ENCODE assay signal across 8 cellular contexts in the genomic region with DNA sequence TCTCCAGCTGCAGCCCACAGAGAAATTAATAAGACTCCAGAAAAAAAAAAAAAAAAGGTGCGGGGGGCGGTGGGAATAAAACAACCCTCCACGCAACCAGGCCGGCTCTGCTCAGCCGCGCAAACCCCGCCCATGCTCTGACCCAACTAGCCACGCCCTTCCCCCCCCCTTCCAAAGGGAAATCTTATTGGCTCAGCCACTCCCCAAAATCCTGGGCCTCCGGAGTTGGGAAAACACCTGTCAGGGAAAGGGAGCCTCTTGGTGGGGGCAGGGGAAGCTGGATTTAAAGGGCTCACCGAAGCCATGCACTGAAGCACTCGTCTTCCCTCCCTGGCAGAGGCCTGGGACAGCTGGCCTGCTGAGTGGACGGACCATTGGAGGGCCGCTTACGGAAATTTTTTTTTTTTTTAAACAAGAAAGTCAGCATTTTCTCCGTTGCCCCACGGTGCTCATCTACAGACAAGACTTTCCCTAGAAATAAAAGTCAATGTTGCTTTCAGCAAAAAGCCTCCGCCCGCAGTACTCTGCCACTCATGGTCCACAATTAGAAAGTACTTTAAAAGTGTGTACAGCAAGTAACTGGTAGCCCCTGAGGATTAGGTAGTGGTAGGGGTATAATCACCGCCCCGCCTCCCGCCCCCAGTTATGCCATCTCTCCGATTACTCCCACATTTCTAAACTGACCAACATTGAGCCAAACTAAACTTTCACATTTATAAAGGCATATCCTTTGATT. TPM values are rescaled to one million over a fixed set of nuclear protein-coding genes. Genes with fewer than 3 reads are reported as not detected.
DNase-seq lines count a peak whose midpoint lies in the region; ATAC-seq and TF ChIP-seq lines count a peak whose summit lies in the region.

No MANE protein-coding gene starts in this region.

- POLR2A ChIA-PET in activated CD8-positive, alpha-beta T cell treated with anti-CD3 and anti-CD28 coated beads for 36 hours (lab: Charles Lee), result no interaction called here

- H3K4ac ChIP-seq in trophoblast cell (ENCODE audit: low read depth, low read length), result no peak overlapping the region

- H3K79me2 ChIP-seq in trophoblast cell (ENCODE audit: control insufficient read depth, insufficient read depth, low read length, poor library complexity), result no peaks in the 10 kb centered on the region

- peak overlapping the region; percentile 99 for H3K4me2 ChIP-seq in trophoblast cell (ENCODE audit: low read length)

- peaks cover 6 to 19% of the 10 kb centered on the region in 2 experiments for H3K4me1 ChIP-seq in trophoblast cell (ENCODE audit: control insufficient read depth in 1 of 2, insufficient read depth in 2 of 2, low read length in 2 of 2)

- no CpG with 5 or more reads among the region's 22 CpGs for WGBS in trophoblast cell (ENCODE audit: extremely low coverage, insufficient coverage, insufficient read length)

- no peak overlapping the region for H2BK120ac ChIP-seq in trophoblast cell (ENCODE audit: insufficient read depth, low read length, poor library complexity)

- ATAC-seq in activated CD8-positive, alpha-beta T cell treated with anti-CD3 and anti-CD28 coated beads for 36 hours, result no peak
- ATAC-seq in left cardiac atrium, result peak; percentile 79 to 86
- ATAC-seq in HG03280 (IDR thresholded peaks at IDR 0.05; ENCODE audit: unreplicated experiment), result no peak
- no peak for ATAC-seq in GM19035 (IDR thresholded peaks at IDR 0.05; ENCODE audit: unreplicated experiment)

- no peak overlapping the region for H3K14ac ChIP-seq in trophoblast cell (ENCODE audit: low read length)

- intact Hi-C loops in activated CD8-positive, alpha-beta T cell treated with anti-CD3 and anti-CD28 coated beads for 36 hours (cut with micrococcal nuclease), result no loop called here
- intact Hi-C loops in left cardiac atrium (cut with DNase I), result loop anchor here in 1 of 2 donors (5.0 kb wide), 1 partner anchor 392 kb away; no protein-coding TSS in a partner anchor

- H3K23ac ChIP-seq in trophoblast cell (ENCODE audit: low read length), result no peak overlapping the region

- H4K12ac ChIP-seq in trophoblast cell (ENCODE audit: low read depth, low read length), result no peak overlapping the region

- peaks cover 26% of the 10 kb centered on the region for H3K27me3 ChIP-seq in trophoblast cell (ENCODE audit: insufficient read depth, low read length)

- H3K18ac ChIP-seq in trophoblast cell (ENCODE audit: low read length), result no peak overlapping the region

- H3K36me3 ChIP-seq in trophoblast cell (ENCODE audit: control insufficient read depth in 1 of 2, insufficient read depth in 2 of 2, low read length in 2 of 2), result no peaks in the 10 kb centered on the region

- no peak overlapping the region for H2BK5ac ChIP-seq in trophoblast cell (ENCODE audit: low read depth, low read length, poor library complexity)

- H3K9me3 Mint-ChIP-seq in activated naive CD8-positive, alpha-beta T cell (ENCODE audit: low read depth), result no peaks in the 10 kb centered on the region
- H3K9me3 Mint-ChIP-seq in activated naive CD8-positive, alpha-beta T cell treated with anti-CD3 and anti-CD28 coated beads for 36 hours, result no peaks in the 10 kb centered on the region
- no peaks in the 10 kb centered on the region for H3K9me3 Mint-ChIP-seq in activated CD8-positive, alpha-beta T cell treated with anti-CD3 and anti-CD28 coated beads for 36 hours

- H4K91ac ChIP-seq in trophoblast cell (ENCODE audit: low read depth, low read length), result no peak overlapping the region

- no peak overlapping the region for H3K27ac Mint-ChIP-seq in activated naive CD8-positive, alpha-beta T cell
- no peak overlapping the region for H3K27ac Mint-ChIP-seq in activated naive CD8-positive, alpha-beta T cell treated with anti-CD3 and anti-CD28 coated beads for 36 hours
- no peak overlapping the region for H3K27ac Mint-ChIP-seq in activated CD8-positive, alpha-beta T cell treated with anti-CD3 and anti-CD28 coated beads for 36 hours

- H3K4me3 ChIP-seq in trophoblast cell (ENCODE audit: low read depth, low read length), result peak overlapping the region; percentile 76

- TF ChIP-seq CTCF in activated CD8-positive, alpha-beta T cell treated with anti-CD3 and anti-CD28 coated beads for 36 hours (IDR thresholded peaks at IDR 0.05), result no peak

- H4K8ac ChIP-seq in trophoblast cell (ENCODE audit: low read depth, low read length), result no peak overlapping the region

- DNase-seq in activated naive CD8-positive, alpha-beta T cell treated with anti-CD3 and anti-CD28 coated beads for 36 hours, result no peak
- no peak for DNase-seq in activated CD8-positive, alpha-beta T cell treated with anti-CD3 and anti-CD28 coated beads for 36 hours
- DNase-seq in left cardiac atrium (peak; percentile 75), trophoblast cell (peak in 1 of 2 donors; percentile 34)
- DNase-seq in activated CD4-positive, CD25-positive, alpha-beta regulatory T cell treated with anti-CD3 and anti-CD28 coated beads, Interleukin-2, amount 50 U/mL, for 72 hours, result no peak

- peak overlapping the region; percentile 56 for H3K4me3 Mint-ChIP-seq in activated naive CD8-positive, alpha-beta T cell
- no peak overlapping the region for H3K4me3 Mint-ChIP-seq in activated naive CD8-positive, alpha-beta T cell treated with anti-CD3 and anti-CD28 coated beads for 36 hours
- H3K4me3 Mint-ChIP-seq in activated CD8-positive, alpha-beta T cell treated with anti-CD3 and anti-CD28 coated beads for 36 hours, result peak overlapping the region; percentile 18

- H3K27ac ChIP-seq in trophoblast cell (ENCODE audit: low read depth, low read length), result no peak overlapping the region

- H2AFZ ChIP-seq in trophoblast cell (ENCODE audit: insufficient read depth, low read length, poor library complexity), result no peak overlapping the region

- peaks cover 24% of the 10 kb centered on the region for H3K27me3 Mint-ChIP-seq in activated naive CD8-positive, alpha-beta T cell
- peaks cover 62% of the 10 kb centered on the region for H3K27me3 Mint-ChIP-seq in activated naive CD8-positive, alpha-beta T cell treated with anti-CD3 and anti-CD28 coated beads for 36 hours
- peaks cover 41% of the 10 kb centered on the region for H3K27me3 Mint-ChIP-seq in activated CD8-positive, alpha-beta T cell treated with anti-CD3 and anti-CD28 coated beads for 36 hours

- H3K9ac ChIP-seq in trophoblast cell (ENCODE audit: low read length), result no peak overlapping the region

- no peaks in the 10 kb centered on the region for H3K79me1 ChIP-seq in trophoblast cell (ENCODE audit: low read length)

- no peaks in the 10 kb centered on the region for H3K36me3 Mint-ChIP-seq in activated naive CD8-positive, alpha-beta T cell
- no peaks in the 10 kb centered on the region for H3K36me3 Mint-ChIP-seq in activated naive CD8-positive, alpha-beta T cell treated with anti-CD3 and anti-CD28 coated beads for 36 hours
- H3K36me3 Mint-ChIP-seq in activated CD8-positive, alpha-beta T cell treated with anti-CD3 and anti-CD28 coated beads for 36 hours (ENCODE audit: low read depth), result no peaks in the 10 kb centered on the region

- H3K9me3 ChIP-seq in trophoblast cell (ENCODE audit: insufficient read depth, low read depth, low read length), result no peaks in the 10 kb centered on the region

- CTCF ChIA-PET in activated CD8-positive, alpha-beta T cell treated with anti-CD3 and anti-CD28 coated beads for 36 hours (lab: Charles Lee), result interaction anchor here (0.7 kb wide), 1 partner anchor 13 kb away, joined by 3 read pairs; no protein-coding TSS in a partner anchor

- no peak overlapping the region for H2AK5ac ChIP-seq in trophoblast cell (ENCODE audit: low read length)

- no peak overlapping the region for H2BK12ac ChIP-seq in trophoblast cell (ENCODE audit: low read length)

- H3K4me1 Mint-ChIP-seq in activated naive CD8-positive, alpha-beta T cell (ENCODE audit: low read depth), result peaks cover 15% of the 10 kb centered on the region
- H3K4me1 Mint-ChIP-seq in activated naive CD8-positive, alpha-beta T cell treated with anti-CD3 and anti-CD28 coated beads for 36 hours, result peaks cover 14% of the 10 kb centered on the region
- peaks cover 16% of the 10 kb centered on the region for H3K4me1 Mint-ChIP-seq in activated CD8-positive, alpha-beta T cell treated with anti-CD3 and anti-CD28 coated beads for 36 hours (ENCODE audit: low read depth)

RNA-seq across cellular contexts. Expression of a gene that starts 0.7 kb away (rescaled TPM):
- total RNA-seq in activated naive CD8-positive, alpha-beta T cell treated with anti-CD3 and anti-CD28 coated beads for 36 hours, result not detected
- total RNA-seq in activated CD8-positive, alpha-beta T cell treated with anti-CD3 and anti-CD28 coated beads for 36 hours, result not detected
- total RNA-seq in left cardiac atrium, result 10 to 100 TPM; 17.9 to 20.6 TPM
- 0.89 and 1.0 TPM in 2 replicates for polyA plus RNA-seq in trophoblast cell (2013)

Comparison
In these comparisons a context has a peak if more than half of its experiments do, and no peak if none do; other contexts are left out.
1. ATAC-seq: peak in left cardiac atrium (2 of 2); none in activated CD8-positive, alpha-beta T cell treated with anti-CD3 and anti-CD28 coated beads for 36 hours (single experiment), HG03280 (single experiment) and GM19035 (single experiment).
2. RNA of a gene that starts 0.7 kb away (total RNA-seq): 17.9 to 20.6 TPM in left cardiac atrium; not detected in activated naive CD8-positive, alpha-beta T cell treated with anti-CD3 and anti-CD28 coated beads for 36 hours and not detected in activated CD8-positive, alpha-beta T cell treated with anti-CD3 and anti-CD28 coated beads for 36 hours; every median in the first group is over 10 times any median in the second.